8 cellular contexts compared by ENCODE assay signal in genomic region chr12:10613334-10614055, GRCh38. TPM values are rescaled to one million over a fixed set of nuclear protein-coding genes. Genes with fewer than 3 reads are reported as not detected.
DNase-seq lines count a peak whose midpoint lies in the region; ATAC-seq, FAIRE-seq and TF ChIP-seq lines count a peak whose summit lies in the region.

MAGOHB (minus strand) TSS chr12:10613609; CDS start chr12:10613532, 77 bp downstream.

- H3K79me2 ChIP-seq in OCI-LY7 (ENCODE audit: insufficient read depth, low read depth, low read length) (peaks cover 41% of the 10 kb centered on the region), endothelial cell of umbilical vein (ENCODE audit: control insufficient read depth, insufficient read depth, low read length) (peaks cover 24% of the 10 kb centered on the region)

- peak; percentile 93 for DNase-seq in D341Med (ENCODE audit: low spot score)
- peak; percentile 49 for DNase-seq in HuH-7.5 (ENCODE audit: low spot score)
- peak; percentile 97 for DNase-seq in OCI-LY7 (ENCODE audit: low spot score)
- peak; percentile 100 for DNase-seq in activated T-cell treated with anti-CD3 and anti-CD28 coated beads for 1 hour (ENCODE audit: low read depth)
- DNase-seq in endothelial cell of umbilical vein (ENCODE audit: low read depth, low spot score), result peak; percentile 95
- peak; percentile 95 for DNase-seq in midbrain (lab: John Stamatoyannopoulos, UW)
- peak; percentile 98 to 99 for DNase-seq in stimulated activated CD8-positive, alpha-beta memory T cell treated with anti-CD3 and anti-CD28 coated beads, Interleukin-2, amount 100 ng/mL, for 1 hour (ENCODE audit: low read depth in 2 of 2)

- H3K4me1 ChIP-seq in OCI-LY7 (ENCODE audit: insufficient read depth, low read length, poor library complexity, severe bottlenecking) (peaks cover 21% of the 10 kb centered on the region), endothelial cell of umbilical vein (ENCODE audit: control insufficient read depth, extremely low read depth, insufficient read depth, low read length) (peaks cover 18% of the 10 kb centered on the region)

- H4K20me1 ChIP-seq in OCI-LY7 (ENCODE audit: insufficient read depth, low read length) (no peaks in the 10 kb centered on the region), endothelial cell of umbilical vein (replicated peaks; ENCODE audit: control insufficient read depth, extremely low read depth, insufficient read depth, low read length) (no peaks in the 10 kb centered on the region)

- peak; percentile 86 for FAIRE-seq in endothelial cell of umbilical vein (lab: Jason Lieb, UNC)

- H2AFZ ChIP-seq in OCI-LY7 (ENCODE audit: low read length) (peak within 1 kb of the TSS; percentile 96), endothelial cell of umbilical vein (ENCODE audit: low read depth, low read length) (peak within 1 kb of the TSS; percentile 38)

- dilution Hi-C loops in endothelial cell of umbilical vein (cut with MboI; ENCODE audit: extremely low pct_ligation_motif_present, low sequenced_read_pairs), result no loop called here

- H3K36me3 ChIP-seq in OCI-LY7 (ENCODE audit: insufficient read depth, low read length) (peaks cover 29% of the 10 kb centered on the region), endothelial cell of umbilical vein (ENCODE audit: control insufficient read depth in 2 of 2, extremely low read depth in 1 of 2, insufficient read depth in 2 of 2, low read length in 2 of 2) (peaks cover 4 to 8% of the 10 kb centered on the region in 2 experiments)

- no peaks in the 10 kb centered on the region for H3K9me2 ChIP-seq in OCI-LY7 (ENCODE audit: insufficient read depth, low read length)

- peak; percentile 70 for TF ChIP-seq POLR2A in endothelial cell of umbilical vein (IDR thresholded peaks at IDR 0.05; ENCODE audit: low read depth, low read length)

- POLR2A ChIA-PET in OCI-LY7 (lab: Charles Lee), result interaction anchor here (0.6 to 1.9 kb wide), 15 partner anchors 9 to 383 kb away, joined by 3 to 6 read pairs (median 3); partner anchors contain the start of gene YBX3
- POLR2A ChIA-PET in endothelial cell of umbilical vein (lab: Charles Lee), result interaction anchor here (1.1 kb wide), 2 partner anchors 28 to 55 kb away, joined by 3 to 4 read pairs; no protein-coding TSS in a partner anchor

- peak within 1 kb of the TSS; percentile 98 for H3K9ac ChIP-seq in endothelial cell of umbilical vein (replicated peaks; ENCODE audit: extremely low read depth, insufficient read depth, low read length)

- CTCF ChIA-PET in OCI-LY7 (lab: Charles Lee; ENCODE audit: unreplicated experiment), result no interaction called here
- CTCF ChIA-PET in endothelial cell of umbilical vein (lab: Charles Lee), result interaction anchor here (0.7 to 2.2 kb wide), 7 partner anchors 17 to 137 kb away, joined by 3 to 9 read pairs (median 3); no protein-coding TSS in a partner anchor

- BruUV-seq in OCI-LY7 (replicated peaks; lab: Mats Ljungman, UMichigan) (TSS peak; percentile 100), endothelial cell of umbilical vein (replicated peaks; lab: Mats Ljungman, UMichigan) (TSS peak; percentile 98)

- intact Hi-C loops in OCI-LY7 (cut with micrococcal nuclease; ENCODE audit: unreplicated experiment), result loop anchor here (1.0 to 5.0 kb wide), 2 partner anchors 109 to 251 kb away; no protein-coding TSS in a partner anchor
- intact Hi-C loops in endothelial cell of umbilical vein (cut with micrococcal nuclease), result loop anchor here (1.0 to 5.0 kb wide), 7 partner anchors 28 to 401 kb away; partner anchors contain the start of genes GABARAPL1, STYK1 and YBX3

- peak; percentile 92 for ATAC-seq in GM21526 (IDR thresholded peaks at IDR 0.05; ENCODE audit: low FRiP score, unreplicated experiment)

- no peaks in the 10 kb centered on the region for H3K27me3 ChIP-seq in endothelial cell of umbilical vein (ENCODE audit: control insufficient read depth in 2 of 2, insufficient read depth in 2 of 2, low read length in 2 of 2)

- H3K9me3 ChIP-seq in OCI-LY7 (ENCODE audit: low read length) (no peaks in the 10 kb centered on the region), endothelial cell of umbilical vein (replicated peaks; ENCODE audit: control insufficient read depth, insufficient read depth, low read length) (no peaks in the 10 kb centered on the region)

- TF ChIP-seq CTCF in OCI-LY7 (conservative IDR thresholded peaks at IDR 0.05; ENCODE audit: low read length) (no peak), endothelial cell of umbilical vein (IDR thresholded peaks at IDR 0.05; ENCODE audit: extremely low read depth in 1 of 2, insufficient read depth in 1 of 2, low read depth in 1 of 2, low read length in 2 of 2) (no peak)

- H3K27ac ChIP-seq in OCI-LY7 (ENCODE audit: low read depth, low read length, poor library complexity, severe bottlenecking), result peak within 1 kb of the TSS; percentile 60
- peak within 1 kb of the TSS; percentile 90 for H3K27ac ChIP-seq in endothelial cell of umbilical vein (ENCODE audit: insufficient read depth, low read depth, low read length)

- H3K4me2 ChIP-seq in OCI-LY7 (ENCODE audit: low read length), result peak within 1 kb of the TSS; percentile 94
- peak within 1 kb of the TSS; percentile 82 for H3K4me2 ChIP-seq in endothelial cell of umbilical vein (ENCODE audit: insufficient read depth, low read length)

- peak within 1 kb of the TSS; percentile 91 for H3K4me3 ChIP-seq in OCI-LY7 (ENCODE audit: low read depth, low read length, poor library complexity, severe bottlenecking)
- peak within 1 kb of the TSS; percentile 58 to 96 (median 93) for H3K4me3 ChIP-seq in endothelial cell of umbilical vein (replicated peaks in 1 of 3; ENCODE audit: insufficient read depth in 1 of 3, low read depth in 1 of 3, low read length in 3 of 3)

- no peaks in the 10 kb centered on the region for H3K9me1 ChIP-seq in endothelial cell of umbilical vein (replicated peaks; ENCODE audit: control insufficient read depth, extremely low read depth, insufficient read depth, low read length)

TF ChIP-seq in endothelial cell of umbilical vein, 7 proteins besides CTCF, POLR2A, EP300 and RAD21:
- TF ChIP-seq JUN (IDR thresholded peaks at IDR 0.05; ENCODE audit: borderline replicate concordance, insufficient read depth, insufficient read length, low read depth), result peak; percentile 92
- TF ChIP-seq GATA2 (IDR thresholded peaks at IDR 0.05; ENCODE audit: insufficient read depth, insufficient read length, low read depth, low read length), result no peak
- peak; percentile 86 for TF ChIP-seq POLR2AphosphoS5 (IDR thresholded peaks at IDR 0.05; ENCODE audit: insufficient read depth, low read depth, low read length)
- TF ChIP-seq MYC (IDR thresholded peaks at IDR 0.05; ENCODE audit: low read depth, low read length), result peak; percentile 89
- TF ChIP-seq FOS (IDR thresholded peaks at IDR 0.05; ENCODE audit: borderline replicate concordance, insufficient read depth, low read length), result no peak
- TF ChIP-seq MAX (IDR thresholded peaks at IDR 0.05; ENCODE audit: insufficient read depth, insufficient read length), result peak; percentile 87
- TF ChIP-seq EZH2 (IDR thresholded peaks at IDR 0.05; ENCODE audit: borderline replicate concordance, low read depth, low read length, severe bottlenecking), result no peak

RNA-seq across cellular contexts. Expression of gene MAGOHB, which starts in this region (rescaled TPM):
- 35.6 and 44.4 TPM in 2 replicates for total RNA-seq in OCI-LY7 (2014; rRNA removed; shearing (Covaris generic))
- total RNA-seq in OCI-LY7 (2022), result 54.7 and 66.5 TPM in 2 replicates
- 45.4 and 48.3 TPM in 2 replicates for total RNA-seq in endothelial cell of umbilical vein
- polyA plus RNA-seq in endothelial cell of umbilical vein, result 6.2 and 8.9 TPM in 2 replicates
- 15.5 and 20.1 TPM in 2 replicates for polyA plus RNA-seq in endothelial cell of umbilical vein (2011; cell fraction: cytosol; rRNA removed)
- 12.0 and 22.9 TPM in 2 replicates for polyA plus RNA-seq in endothelial cell of umbilical vein (2011; cell fraction: nucleus; rRNA removed)
- 26.8 and 45.8 TPM in 2 replicates for polyA plus RNA-seq in endothelial cell of umbilical vein (2012)
- polyA minus RNA-seq in endothelial cell of umbilical vein, result 7.6 and 7.8 TPM in 2 replicates
- polyA minus RNA-seq in endothelial cell of umbilical vein (2011; cell fraction: cytosol; rRNA and poly(A)+ RNA removed), result 14.5 TPM
- polyA minus RNA-seq in endothelial cell of umbilical vein (2011; cell fraction: nucleus; rRNA and poly(A)+ RNA removed), result 20.4 and 38.1 TPM in 2 replicates

Comparison
In these comparisons a context has a peak if more than half of its experiments do, and no peak if none do; other contexts are left out.
1. Peak in every context shown above with its lines: DNase-seq, ATAC-seq, H3K4me3 ChIP-seq and H3K27ac ChIP-seq.
2. DNase-seq: peak in every context shown above with its lines; median percentile 100 in activated T-cell treated with anti-CD3 and anti-CD28 coated beads for 1 hour; 98 in stimulated activated CD8-positive, alpha-beta memory T cell treated with anti-CD3 and anti-CD28 coated beads, Interleukin-2, amount 100 ng/mL, for 1 hour; 97 in OCI-LY7; 95 in endothelial cell of umbilical vein; 95 in midbrain; 93 in D341Med; 49 in HuH-7.5.